Comparison of ENCODE assay signal across 9 cellular contexts in the genomic region with DNA sequence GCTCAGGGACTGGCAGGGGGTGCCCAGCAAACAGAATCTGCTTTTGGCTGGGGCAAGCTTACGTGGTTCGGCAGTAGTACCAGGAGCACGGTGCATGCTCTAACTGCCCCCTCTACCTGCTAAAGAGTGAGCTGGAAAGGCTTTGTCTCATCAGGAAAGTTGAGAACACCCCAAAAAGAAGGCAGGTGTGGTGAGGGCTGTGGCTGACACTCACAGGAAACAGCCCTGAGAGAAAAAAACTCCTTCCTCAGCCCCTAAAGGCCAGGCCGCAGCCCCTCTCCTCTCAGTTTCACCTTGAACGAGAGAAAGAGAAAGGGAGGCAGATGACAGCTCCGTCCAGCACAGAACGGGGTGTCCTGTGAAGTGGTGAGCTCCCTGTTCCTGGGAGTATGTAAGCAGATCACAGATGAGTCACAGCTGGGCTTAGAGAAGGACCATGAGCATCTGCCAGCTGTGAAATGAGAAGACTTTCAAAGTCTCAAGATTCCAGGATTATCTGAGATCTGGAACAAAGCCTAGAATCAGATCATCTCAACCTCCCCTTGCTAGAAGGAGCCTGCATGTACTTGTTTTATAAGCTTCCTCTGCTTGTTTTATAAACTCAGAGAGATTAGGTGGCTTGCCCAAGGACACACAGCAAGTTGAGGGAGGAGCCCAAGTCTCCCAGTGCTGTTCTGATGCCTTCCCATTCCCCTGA. TPM values are rescaled to one million over a fixed set of nuclear protein-coding genes. Genes with fewer than 3 reads are reported as not detected.
DNase-seq lines count a peak whose midpoint lies in the region; ATAC-seq and TF ChIP-seq lines count a peak whose summit lies in the region.
"Had no signal": no experiment of that assay in that cellular context is flagged by ENCODE, and none has a peak within 500 bp of the region (broad histone marks: within the 10 kb centered on the region; RNA-seq: fewer than 3 reads in every experiment).

No MANE protein-coding gene starts in this region.

- TF ChIP-seq POLR2A in gastroesophageal sphincter (IDR thresholded peaks at IDR 0.05) = no peak

- H3K9me3 ChIP-seq in gastroesophageal sphincter = no peaks in the 10 kb centered on the region

- no peak overlapping the region for H3K4me3 ChIP-seq in gastroesophageal sphincter

- TF ChIP-seq EP300 in gastroesophageal sphincter (IDR thresholded peaks at IDR 0.05) = no peak

- DNase-seq in GM10266 (ENCODE audit: extremely low spot score) (peak; percentile 48), T-cell (peak in 20 of 34 experiments; percentile 24 to 56 (median 38)), glutamatergic neuron (no peak), NCI-H2081 treated with DMSO at 0.1 percent for 48 hours (lab: John Stamatoyannopoulos, UW) (no peak)

- WGBS in gastroesophageal sphincter (ENCODE audit: low coverage in 1 of 2), 2 donors = 92 to 94% methylated on average over 2 to 3 of the region's 7 CpGs

- peak overlapping the region in 1 of 4 donors; percentile 24 for H3K27ac ChIP-seq in gastroesophageal sphincter

- peak; percentile 44 for ATAC-seq in GM21619 (IDR thresholded peaks at IDR 0.05; ENCODE audit: unreplicated experiment)
- peak; percentile 42 to 57 (median 50) for ATAC-seq in T-cell (replicated peaks in 1 of 4)
- ATAC-seq in GM19463 (IDR thresholded peaks at IDR 0.05; ENCODE audit: unreplicated experiment) = no peak
- no peak for ATAC-seq in gastroesophageal sphincter
- ATAC-seq in GM21381 (IDR thresholded peaks at IDR 0.05; ENCODE audit: unreplicated experiment) = no peak

- H3K9me3 Mint-ChIP-seq in T-cell (no peaks in the 10 kb centered on the region), glutamatergic neuron (ENCODE audit: unreplicated experiment) (peaks cover 6% of the 10 kb centered on the region)

- no peaks in the 10 kb centered on the region for H3K36me3 ChIP-seq in gastroesophageal sphincter

- H3K4me1 Mint-ChIP-seq in T-cell (peaks cover 98 to 99% (median 99%) of the 10 kb centered on the region in 3 donors), glutamatergic neuron (ENCODE audit: low read depth, unreplicated experiment) (peaks cover 40% of the 10 kb centered on the region)

- TF ChIP-seq CTCF in GM10266 (IDR thresholded peaks at IDR 0.05; ENCODE audit: control insufficient read depth, insufficient read depth, low read depth, missing control alignments) (no peak), glutamatergic neuron (IDR thresholded peaks at IDR 0.05; ENCODE audit: partially characterized antibody, unreplicated experiment) (no peak), gastroesophageal sphincter (IDR thresholded peaks at IDR 0.05) (no peak)

- POLR2A ChIA-PET in T-cell (lab: Charles Lee) = interaction anchor here (0.6 to 2.0 kb wide), 11 partner anchors 8 to 899 kb away, joined by 3 to 27 read pairs (median 6); partner anchors contain the start of gene LAPTM5 (in 1 of the 2)

- H3K27me3 Mint-ChIP-seq in T-cell (no peaks in the 10 kb centered on the region), glutamatergic neuron (ENCODE audit: unreplicated experiment) (peaks cover 9% of the 10 kb centered on the region)

- H3K4me1 ChIP-seq in gastroesophageal sphincter = peaks cover 0 to 16% (median 0%) of the 10 kb centered on the region in 3 donors

- peaks cover 56% of the 10 kb centered on the region for H3K36me3 Mint-ChIP-seq in T-cell
- peaks cover 4% of the 10 kb centered on the region for H3K36me3 Mint-ChIP-seq in glutamatergic neuron (ENCODE audit: unreplicated experiment)

- H3K4me3 Mint-ChIP-seq in T-cell = peak overlapping the region; percentile 50 to 98 (median 80)
- H3K4me3 Mint-ChIP-seq in glutamatergic neuron (ENCODE audit: unreplicated experiment) = no peak overlapping the region

- CTCF ChIA-PET in T-cell (lab: Charles Lee) = interaction anchor here (0.6 to 3.6 kb wide), 15 partner anchors 8 to 1633 kb away, joined by 3 to 60 read pairs (median 8); partner anchors contain the start of gene LAPTM5 (in 1 of the 2)

- no peaks in the 10 kb centered on the region for H3K27me3 ChIP-seq in gastroesophageal sphincter

- peak overlapping the region; percentile 96 to 98 for H3K27ac Mint-ChIP-seq in T-cell
- H3K27ac Mint-ChIP-seq in glutamatergic neuron (ENCODE audit: unreplicated experiment) = peak overlapping the region; percentile 62

RNA-seq across cellular contexts. Expression of gene LAPTM5, which starts 13.4 kb away (rescaled TPM):
- total RNA-seq in T-cell = 100 to 1,000 TPM; 529 to 586 (median 559) TPM
- total RNA-seq in glutamatergic neuron (ENCODE audit: unreplicated experiment) = 0.56 TPM
- total RNA-seq in gastroesophageal sphincter = 10 to 100 TPM in 3 of 4 donors, 1 to 10 TPM in 1; 8.9 to 75.4 (median 40.4) TPM

RNA-seq across cellular contexts. Expression of gene MATN1, which starts 20.8 kb away (rescaled TPM):
- total RNA-seq in T-cell (1 to 10 TPM in 2 of 5 donors, under 1 TPM in 3; 0.20 to 5.5 (median 0.60) TPM), glutamatergic neuron (ENCODE audit: unreplicated experiment) (0.22 TPM), gastroesophageal sphincter (not detected)
- total RNA-seq: T-helper 1 cell treated with Interleukin-12 subunit alpha and Interleukin-12 subunit beta and Interleukin-4 antibody, amounts not matched to agents 30 ng/mL and 1 ng/mL, for 36 hours had no signal

Comparison
In these comparisons a context has a peak if more than half of its experiments do, and no peak if none do; other contexts are left out.
1. DNase-seq: peak in GM10266 (single experiment) and T-cell (20 of 34); none in glutamatergic neuron (single experiment) and NCI-H2081 treated with DMSO at 0.1 percent for 48 hours (single experiment).
2. ATAC-seq: peak in GM21619 (single experiment) and T-cell (4 of 4); none in GM19463 (single experiment), gastroesophageal sphincter (single experiment) and GM21381 (single experiment).
3. RNA of gene LAPTM5, which starts 13.4 kb away (total RNA-seq): 529 to 586 TPM in T-cell; 8.9 to 75.4 TPM in gastroesophageal sphincter and 0.56 TPM in glutamatergic neuron (single experiment); every median in the first group is over 4 times any median in the second.